22 cellular contexts compared by ENCODE assay signal in genomic region chr16:13781579-13782338, GRCh38.
"Had no signal": no experiment of that assay in that cellular context is flagged by ENCODE, and none has a peak within 500 bp of the region (broad histone marks: within the 10 kb centered on the region; RNA-seq: fewer than 3 reads in every experiment).

No MANE protein-coding gene starts in this region.

- H3K4me2 ChIP-seq: neural progenitor cell had no signal

- H3K4me3 ChIP-seq: cardiac muscle cell, mucosa of descending colon, neural progenitor cell, suprapubic skin, tibial nerve had no signal

- H3K9me3 ChIP-seq: mucosa of descending colon had no signal

- H3K27me3 Mint-ChIP-seq: activated CD4-positive, alpha-beta memory T cell treated with anti-CD3 and anti-CD28 coated beads, Interleukin-2, amount 10 ng/mL, durations not matched to agents 7 days and 5 days; T-helper 17 cell had no signal

- ATAC-seq: activated naive CD8-positive, alpha-beta T cell treated with anti-CD3 and anti-CD28 coated beads, Interleukin-2, amount 50 U/mL, for 24 hours; mucosa of descending colon; naive thymus-derived CD4-positive, alpha-beta T cell; stimulated activated effector memory CD8-positive, alpha-beta T cell treated with anti-CD3 and anti-CD28 coated beads, Interleukin-12 subunit alpha, Interleukin-12 subunit beta, amount 100 ng/mL, for 72 hours; stimulated activated naive CD8-positive, alpha-beta T cell treated with anti-CD3 and anti-CD28 coated beads, Interleukin-15, amount 100 ng/mL, for 72 hours; T-helper 17 cell had no signal

- H3K36me3 ChIP-seq: cardiac muscle cell, neural progenitor cell, suprapubic skin, tibial nerve had no signal

- H3K4me3 Mint-ChIP-seq: activated B cell treated with CpG ODN at 0.5 μM for 24 hours; activated CD4-positive, alpha-beta memory T cell treated with anti-CD3 and anti-CD28 coated beads, Interleukin-2, amount 10 ng/mL, durations not matched to agents 7 days and 5 days; activated naive CD8-positive, alpha-beta T cell treated with anti-CD3 and anti-CD28 coated beads, Interleukin-2, amount 50 U/mL, for 24 hours; activated T-helper 1 cell treated with anti-CD3 and anti-CD28 coated beads, Interleukin-12 subunit alpha, Interleukin-12 subunit beta, Interleukin-2, Interleukin-4 antibody, amounts not matched to agents 30 ng/mL and 10 ng/mL and 1 ng/mL, durations not matched to agents 14 hours and 24 hours and 36 hours; naive thymus-derived CD4-positive, alpha-beta T cell; neural progenitor cell; stimulated activated effector memory CD8-positive, alpha-beta T cell treated with anti-CD3 and anti-CD28 coated beads, Interleukin-12 subunit alpha, Interleukin-12 subunit beta, amount 100 ng/mL, for 72 hours; stimulated activated naive CD8-positive, alpha-beta T cell treated with anti-CD3 and anti-CD28 coated beads, Interleukin-15, amount 100 ng/mL, for 72 hours; T-helper 17 cell had no signal

- H3K27me3 ChIP-seq: cardiac muscle cell, neural progenitor cell, tibial nerve had no signal

- H3K27ac ChIP-seq: cardiac muscle cell, epithelial cell of prostate, neural progenitor cell, suprapubic skin, tibial nerve had no signal

- H3K36me3 Mint-ChIP-seq: naive thymus-derived CD4-positive, alpha-beta T cell; neural progenitor cell; stimulated activated effector memory CD8-positive, alpha-beta T cell treated with anti-CD3 and anti-CD28 coated beads, Interleukin-12 subunit alpha, Interleukin-12 subunit beta, amount 100 ng/mL, for 72 hours had no signal

- H2AFZ ChIP-seq: neural progenitor cell had no signal

- DNase-seq: activated B cell treated with CpG ODN at 0.5 μM for 24 hours; activated CD4-positive, alpha-beta memory T cell treated with anti-CD3 and anti-CD28 coated beads, Interleukin-2, amount 10 ng/mL, durations not matched to agents 7 days and 5 days; activated CD4-positive, alpha-beta T cell treated with anti-CD3 and anti-CD28 coated beads for 48 hours; activated gamma-delta T cell; activated naive CD4-positive, alpha-beta T cell treated with anti-CD3 and anti-CD28 coated beads, Interleukin-2, amount 50 U/mL, for 16 hours; activated naive CD8-positive, alpha-beta T cell treated with anti-CD3 and anti-CD28 coated beads, Interleukin-2, amount 50 U/mL, for 24 hours; mesenchymal stem cell; mucosa of descending colon; naive thymus-derived CD4-positive, alpha-beta T cell; retina; small intestine; stimulated activated CD4-positive, alpha-beta T cell treated with anti-CD3 and anti-CD28 coated beads, Interleukin-2, amount 100 ng/mL, for 24 hours; stimulated activated naive CD8-positive, alpha-beta T cell treated with anti-CD3 and anti-CD28 coated beads, Interleukin-15, amount 100 ng/mL, for 72 hours; SW 1271; T-helper 17 cell had no signal

- H3K4me1 ChIP-seq: neural progenitor cell, suprapubic skin, tibial nerve had no signal

- H3K4me1 Mint-ChIP-seq: activated B cell treated with CpG ODN at 0.5 μM for 24 hours; activated CD4-positive, alpha-beta memory T cell treated with anti-CD3 and anti-CD28 coated beads, Interleukin-2, amount 10 ng/mL, durations not matched to agents 7 days and 5 days; activated naive CD8-positive, alpha-beta T cell treated with anti-CD3 and anti-CD28 coated beads, Interleukin-2, amount 50 U/mL, for 24 hours; naive thymus-derived CD4-positive, alpha-beta T cell; stimulated activated effector memory CD8-positive, alpha-beta T cell treated with anti-CD3 and anti-CD28 coated beads, Interleukin-12 subunit alpha, Interleukin-12 subunit beta, amount 100 ng/mL, for 72 hours; stimulated activated naive CD8-positive, alpha-beta T cell treated with anti-CD3 and anti-CD28 coated beads, Interleukin-15, amount 100 ng/mL, for 72 hours; T-helper 17 cell had no signal

- H3K9ac ChIP-seq: neural progenitor cell had no signal

- H3K27ac Mint-ChIP-seq: activated B cell treated with CpG ODN at 0.5 μM for 24 hours; activated CD4-positive, alpha-beta memory T cell treated with anti-CD3 and anti-CD28 coated beads, Interleukin-2, amount 10 ng/mL, durations not matched to agents 7 days and 5 days; activated naive CD8-positive, alpha-beta T cell treated with anti-CD3 and anti-CD28 coated beads, Interleukin-2, amount 50 U/mL, for 24 hours; activated T-helper 1 cell treated with anti-CD3 and anti-CD28 coated beads, Interleukin-12 subunit alpha, Interleukin-12 subunit beta, Interleukin-2, Interleukin-4 antibody, amounts not matched to agents 30 ng/mL and 10 ng/mL and 1 ng/mL, durations not matched to agents 14 hours and 24 hours and 36 hours; naive thymus-derived CD4-positive, alpha-beta T cell; neural progenitor cell; stimulated activated effector memory CD8-positive, alpha-beta T cell treated with anti-CD3 and anti-CD28 coated beads, Interleukin-12 subunit alpha, Interleukin-12 subunit beta, amount 100 ng/mL, for 72 hours; T-helper 17 cell had no signal
